Comparison of ENCODE assay signal across 1 cellular context in the genomic region with DNA sequence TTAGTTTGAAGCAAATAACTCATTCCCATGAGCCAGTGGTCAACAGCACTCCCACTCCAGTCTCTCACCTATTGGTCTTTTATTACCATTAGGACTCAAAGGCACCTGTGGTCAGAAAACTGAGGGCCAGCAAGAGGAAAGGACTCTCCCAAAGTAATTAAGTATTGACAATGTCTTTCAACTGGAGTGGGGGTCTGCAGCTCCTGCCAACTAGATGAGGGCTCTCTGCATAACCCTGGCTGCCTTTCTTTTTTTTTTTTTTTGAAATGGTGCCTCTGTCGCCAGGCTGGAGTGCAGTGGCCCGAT.
TF ChIP-seq lines count a peak whose summit lies in the region.

No MANE protein-coding gene starts in this region.

TF ChIP-seq in K562, 482 proteins besides CTCF, POLR2A, EP300 and RAD21 (continued from another document and continues in another):
- TF ChIP-seq, protein P1, sequence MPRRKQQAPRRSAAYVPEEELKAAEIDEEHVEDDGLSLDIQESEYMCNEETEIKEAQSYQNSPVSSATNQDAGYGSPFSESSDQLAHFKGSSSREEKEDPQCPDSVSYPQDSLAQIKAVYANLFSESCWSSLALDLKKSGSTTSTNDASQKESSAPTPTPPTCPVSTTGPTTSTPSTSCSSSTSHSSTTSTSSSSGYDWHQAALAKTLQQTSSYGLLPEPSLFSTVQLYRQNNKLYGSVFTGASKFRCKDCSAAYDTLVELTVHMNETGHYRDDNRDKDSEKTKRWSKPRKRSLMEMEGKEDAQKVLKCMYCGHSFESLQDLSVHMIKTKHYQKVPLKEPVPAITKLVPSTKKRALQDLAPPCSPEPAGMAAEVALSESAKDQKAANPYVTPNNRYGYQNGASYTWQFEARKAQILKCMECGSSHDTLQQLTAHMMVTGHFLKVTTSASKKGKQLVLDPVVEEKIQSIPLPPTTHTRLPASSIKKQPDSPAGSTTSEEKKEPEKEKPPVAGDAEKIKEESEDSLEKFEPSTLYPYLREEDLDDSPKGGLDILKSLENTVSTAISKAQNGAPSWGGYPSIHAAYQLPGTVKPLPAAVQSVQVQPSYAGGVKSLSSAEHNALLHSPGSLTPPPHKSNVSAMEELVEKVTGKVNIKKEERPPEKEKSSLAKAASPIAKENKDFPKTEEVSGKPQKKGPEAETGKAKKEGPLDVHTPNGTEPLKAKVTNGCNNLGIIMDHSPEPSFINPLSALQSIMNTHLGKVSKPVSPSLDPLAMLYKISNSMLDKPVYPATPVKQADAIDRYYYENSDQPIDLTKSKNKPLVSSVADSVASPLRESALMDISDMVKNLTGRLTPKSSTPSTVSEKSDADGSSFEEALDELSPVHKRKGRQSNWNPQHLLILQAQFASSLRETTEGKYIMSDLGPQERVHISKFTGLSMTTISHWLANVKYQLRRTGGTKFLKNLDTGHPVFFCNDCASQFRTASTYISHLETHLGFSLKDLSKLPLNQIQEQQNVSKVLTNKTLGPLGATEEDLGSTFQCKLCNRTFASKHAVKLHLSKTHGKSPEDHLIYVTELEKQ (CRISPR knock-in tag; IDR thresholded peaks at IDR 0.05) = peak; percentile 67; the same call in 1 of the 2 replicates
- TF ChIP-seq GTF2E2 (tag; IDR thresholded peaks at IDR 0.05) = 0 out of 2 replicates have a peak, but pooled peaks have one; percentile 18
- peak; percentile 55; the same call in 1 of the 2 replicates for TF ChIP-seq MAX (CRISPR knock-in tag; IDR thresholded peaks at IDR 0.05)
- peak; percentile 53; the same call in 1 of the 2 replicates for TF ChIP-seq CUX1 (CRISPR knock-in tag; IDR thresholded peaks at IDR 0.05)
- 0 out of 2 replicates have a peak, but pooled peaks have one; percentile 56 for TF ChIP-seq ILK (tag; IDR thresholded peaks at IDR 0.05; ENCODE audit: borderline replicate concordance, low read depth)
- TF ChIP-seq PTTG1 (tag; IDR thresholded peaks at IDR 0.05; ENCODE audit: low read depth) = peak; percentile 8; the same call in 1 of the 2 replicates
- no peak for TF ChIP-seq NR4A1 (CRISPR knock-in tag; IDR thresholded peaks at IDR 0.05)
- peak; percentile 15 for TF ChIP-seq NR4A1 (tag; IDR thresholded peaks at IDR 0.05)
- no peak for TF ChIP-seq BRD9 (IDR thresholded peaks at IDR 0.05; ENCODE audit: low read depth, partially characterized antibody)
- peak; percentile 16; the same call in 1 of the 2 replicates for TF ChIP-seq MGA (IDR thresholded peaks at IDR 0.05)
- TF ChIP-seq ZNF592 (IDR thresholded peaks at IDR 0.05) = peak; percentile 91; the same call in 1 of the 2 replicates
- TF ChIP-seq, protein P2, sequence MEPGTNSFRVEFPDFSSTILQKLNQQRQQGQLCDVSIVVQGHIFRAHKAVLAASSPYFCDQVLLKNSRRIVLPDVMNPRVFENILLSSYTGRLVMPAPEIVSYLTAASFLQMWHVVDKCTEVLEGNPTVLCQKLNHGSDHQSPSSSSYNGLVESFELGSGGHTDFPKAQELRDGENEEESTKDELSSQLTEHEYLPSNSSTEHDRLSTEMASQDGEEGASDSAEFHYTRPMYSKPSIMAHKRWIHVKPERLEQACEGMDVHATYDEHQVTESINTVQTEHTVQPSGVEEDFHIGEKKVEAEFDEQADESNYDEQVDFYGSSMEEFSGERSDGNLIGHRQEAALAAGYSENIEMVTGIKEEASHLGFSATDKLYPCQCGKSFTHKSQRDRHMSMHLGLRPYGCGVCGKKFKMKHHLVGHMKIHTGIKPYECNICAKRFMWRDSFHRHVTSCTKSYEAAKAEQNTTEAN (CRISPR knock-in tag; IDR thresholded peaks at IDR 0.05) = 0 out of 2 replicates have a peak, but pooled peaks have one; percentile 13
- no peak for TF ChIP-seq RHOXF2B (CRISPR knock-in tag; conservative IDR thresholded peaks at IDR 0.05)
- TF ChIP-seq NFRKB (IDR thresholded peaks at IDR 0.05; ENCODE audit: low read depth) = 0 out of 2 replicates have a peak, but pooled peaks have one; percentile 36
- TF ChIP-seq ZNF589 (CRISPR knock-in tag; IDR thresholded peaks at IDR 0.05; ENCODE audit: low read depth) = peak; percentile 90
- TF ChIP-seq, protein P3, sequence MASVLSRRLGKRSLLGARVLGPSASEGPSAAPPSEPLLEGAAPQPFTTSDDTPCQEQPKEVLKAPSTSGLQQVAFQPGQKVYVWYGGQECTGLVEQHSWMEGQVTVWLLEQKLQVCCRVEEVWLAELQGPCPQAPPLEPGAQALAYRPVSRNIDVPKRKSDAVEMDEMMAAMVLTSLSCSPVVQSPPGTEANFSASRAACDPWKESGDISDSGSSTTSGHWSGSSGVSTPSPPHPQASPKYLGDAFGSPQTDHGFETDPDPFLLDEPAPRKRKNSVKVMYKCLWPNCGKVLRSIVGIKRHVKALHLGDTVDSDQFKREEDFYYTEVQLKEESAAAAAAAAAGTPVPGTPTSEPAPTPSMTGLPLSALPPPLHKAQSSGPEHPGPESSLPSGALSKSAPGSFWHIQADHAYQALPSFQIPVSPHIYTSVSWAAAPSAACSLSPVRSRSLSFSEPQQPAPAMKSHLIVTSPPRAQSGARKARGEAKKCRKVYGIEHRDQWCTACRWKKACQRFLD (CRISPR knock-in tag; IDR thresholded peaks at IDR 0.05) = 0 out of 2 replicates have a peak, but pooled peaks have one; percentile 4
- TF ChIP-seq ZBTB17 (CRISPR knock-in tag; IDR thresholded peaks at IDR 0.05) = 0 out of 2 replicates have a peak, but pooled peaks have one; percentile 8
- peak; percentile 29 for TF ChIP-seq ZKSCAN8 (CRISPR knock-in tag; IDR thresholded peaks at IDR 0.05)
